ENCODE assay signal across 8 cellular contexts in the genomic region with DNA sequence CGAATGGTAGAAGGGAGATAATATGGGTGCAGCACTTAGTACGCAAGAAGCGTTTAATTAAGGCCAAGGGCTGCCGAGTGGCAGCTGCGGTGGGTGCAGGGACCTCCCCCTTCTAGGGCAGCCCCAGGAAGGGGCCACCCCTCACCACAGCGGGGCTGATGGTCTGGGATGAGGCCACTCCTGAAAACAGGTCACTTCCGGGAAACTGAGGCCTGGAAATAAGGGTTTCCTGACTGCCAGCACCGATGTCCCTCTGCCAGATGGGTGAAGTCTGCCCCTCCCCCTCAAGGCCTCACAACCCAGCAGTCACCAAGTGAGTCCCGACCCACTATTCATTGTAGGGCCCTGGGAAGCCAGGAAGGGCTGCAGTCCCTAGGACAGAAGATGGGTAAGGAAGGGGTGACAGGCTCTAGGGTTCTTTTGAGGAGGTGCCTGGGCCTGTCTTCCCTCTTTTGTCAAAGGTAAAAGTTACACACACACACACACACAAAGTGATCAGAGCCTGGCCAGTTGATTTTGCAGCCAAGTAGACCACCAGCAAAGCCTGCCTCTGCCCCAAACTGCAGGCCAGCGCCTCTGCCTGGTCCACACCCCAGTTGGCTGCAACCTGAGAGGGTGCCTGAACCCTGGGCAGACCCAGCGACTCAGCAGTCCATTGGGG. TPM values are rescaled to one million over a fixed set of nuclear protein-coding genes. Genes with fewer than 3 reads are reported as not detected.
DNase-seq lines count a peak whose midpoint lies in the region; ATAC-seq and TF ChIP-seq lines count a peak whose summit lies in the region.

No MANE protein-coding gene starts in this region.

- H3K9ac ChIP-seq in Karpas-422 (ENCODE audit: low read length) = peak overlapping the region; percentile 69

- H3K4me2 ChIP-seq in Karpas-422 (ENCODE audit: low read depth, low read length, poor library complexity, severe bottlenecking) = peak overlapping the region; percentile 81

- H3K4me1 ChIP-seq in Karpas-422 (ENCODE audit: low read length) (peaks cover 75% of the 10 kb centered on the region), body of pancreas (peaks cover 64% of the 10 kb centered on the region)

- no peaks in the 10 kb centered on the region for H3K27me3 ChIP-seq in Karpas-422 (ENCODE audit: low read length)
- no peaks in the 10 kb centered on the region for H3K27me3 ChIP-seq in body of pancreas

- no peaks in the 10 kb centered on the region for H3K27me3 Mint-ChIP-seq in type B pancreatic cell

- peaks cover 72% of the 10 kb centered on the region for H3K79me2 ChIP-seq in Karpas-422 (ENCODE audit: low read length)

- H3K9me3 ChIP-seq in Karpas-422 (ENCODE audit: low read length) (no peaks in the 10 kb centered on the region), body of pancreas (no peaks in the 10 kb centered on the region)

- intact Hi-C loops in body of pancreas (cut with DNase I) = no loop called here

- H3K36me3 ChIP-seq in Karpas-422 (ENCODE audit: insufficient read depth, low read length) (no peaks in the 10 kb centered on the region), body of pancreas (replicated peaks in 1 of 2; ENCODE audit: insufficient read depth in 1 of 2, low read depth in 2 of 2) (no peaks in the 10 kb centered on the region)

- peak; percentile 69 for DNase-seq in activated effector memory CD4-positive, alpha-beta T cell treated with anti-CD3 and anti-CD28 coated beads, Interleukin-2, amount 50 U/mL, for 16 hours
- no peak for DNase-seq in activated effector memory CD4-positive, alpha-beta T cell treated with Interleukin-2 at 50 U/mL for 16 hours
- DNase-seq in Karpas-422 (no peak), body of pancreas (peak in 1 of 4 donors; percentile 57), medulla oblongata (ENCODE audit: extremely low spot score) (peak; percentile 54), type B pancreatic cell (ENCODE audit: extremely low spot score, unreplicated experiment) (no peak)
- no peak for DNase-seq in stimulated activated naive CD4-positive, alpha-beta T cell treated with Interleukin-2 at 50 U/mL for 16 hours (lab: John Stamatoyannopoulos, UW)

- peaks cover 36% of the 10 kb centered on the region for H4K20me1 ChIP-seq in Karpas-422 (ENCODE audit: insufficient read depth, low read depth, low read length)

- peak overlapping the region; percentile 90 for H3K27ac ChIP-seq in Karpas-422 (ENCODE audit: low read length)
- peak overlapping the region; percentile 48 to 88 (median 84) for H3K27ac ChIP-seq in body of pancreas

- peaks cover 46% of the 10 kb centered on the region for H3K4me1 Mint-ChIP-seq in type B pancreatic cell (ENCODE audit: unreplicated experiment)

- TF ChIP-seq CTCF in body of pancreas (IDR thresholded peaks at IDR 0.05) (no peak), type B pancreatic cell (conservative IDR thresholded peaks at IDR 0.05) (no peak)

- no peaks in the 10 kb centered on the region for H3K9me2 ChIP-seq in Karpas-422 (replicated peaks; ENCODE audit: insufficient read depth, low read length)

- H3K27ac Mint-ChIP-seq in type B pancreatic cell = peak overlapping the region; percentile 95

- TF ChIP-seq POLR2A in body of pancreas (IDR thresholded peaks at IDR 0.05) = no peak

- peaks cover 4% of the 10 kb centered on the region for H3K36me3 Mint-ChIP-seq in type B pancreatic cell

- peak overlapping the region; percentile 61 for H3K4me3 ChIP-seq in Karpas-422 (ENCODE audit: low read length)
- no peak overlapping the region for H3K4me3 ChIP-seq in body of pancreas

- 13 to 15% methylated on average over 4 to 11 of the region's 11 CpGs for WGBS in body of pancreas, 2 donors

- H3K4me3 Mint-ChIP-seq in type B pancreatic cell = peak overlapping the region; percentile 84

- no peaks in the 10 kb centered on the region for H3K9me3 Mint-ChIP-seq in type B pancreatic cell

- no peak overlapping the region for H2AFZ ChIP-seq in Karpas-422 (ENCODE audit: low read length)

- no peak for ATAC-seq in body of pancreas
- no peak for ATAC-seq in HG02885 (IDR thresholded peaks at IDR 0.05; ENCODE audit: poor library complexity, unreplicated experiment)

RNA-seq across cellular contexts. Expression of a gene that starts 12.5 kb away (rescaled TPM):
- total RNA-seq in Karpas-422 (2014; rRNA removed; shearing (Covaris generic); ENCODE audit: low replicate concordance) = 52.0 and 103 TPM in 2 replicates
- 10 to 100 TPM; 22.3 to 88.0 TPM for total RNA-seq in body of pancreas
- total RNA-seq in type B pancreatic cell (ENCODE audit: low replicate concordance) = 81.2 and 97.0 TPM in 2 replicates

Comparison
In these comparisons a context has a peak if more than half of its experiments do, and no peak if none do; other contexts are left out.
1. DNase-seq: peak in activated effector memory CD4-positive, alpha-beta T cell treated with anti-CD3 and anti-CD28 coated beads, Interleukin-2, amount 50 U/mL, for 16 hours (single experiment) and medulla oblongata (single experiment); none in activated effector memory CD4-positive, alpha-beta T cell treated with Interleukin-2 at 50 U/mL for 16 hours (single experiment), Karpas-422 (single experiment), type B pancreatic cell (single experiment) and stimulated activated naive CD4-positive, alpha-beta T cell treated with Interleukin-2 at 50 U/mL for 16 hours (single experiment).